Comparison of ENCODE assay signal across 13 cellular contexts in genomic region chr12:104602901-104603300, GRCh38.
DNase-seq lines count a peak whose midpoint lies in the region; ATAC-seq, FAIRE-seq and TF ChIP-seq lines count a peak whose summit lies in the region.
"Had no signal": no experiment of that assay in that cellular context is flagged by ENCODE, and none has a peak within 500 bp of the region (broad histone marks: within the 10 kb centered on the region; RNA-seq: fewer than 3 reads in every experiment).

No MANE protein-coding gene starts in this region.

- peaks cover 10% of the 10 kb centered on the region; the same call in 1 of the 2 replicates for H3K79me2 ChIP-seq in PC-3 (ENCODE audit: low read length)
- peaks cover 2% of the 10 kb centered on the region for H3K79me2 ChIP-seq in endothelial cell of umbilical vein (ENCODE audit: control insufficient read depth, insufficient read depth, low read length)

- CTCF ChIA-PET in PC-3 (lab: Charles Lee) (no interaction called here), endothelial cell of umbilical vein (lab: Charles Lee) (interaction anchor here (1.4 kb wide), 1 partner anchor 9 kb away, joined by 3 read pairs; no protein-coding TSS in a partner anchor)

- no peaks in the 10 kb centered on the region for H4K20me1 ChIP-seq in PC-3 (ENCODE audit: low read length)
- H4K20me1 ChIP-seq in endothelial cell of umbilical vein (replicated peaks; ENCODE audit: control insufficient read depth, extremely low read depth, insufficient read depth, low read length), result no peaks in the 10 kb centered on the region

- FAIRE-seq in endothelial cell of umbilical vein (lab: Jason Lieb, UNC), result peak; percentile 12

- peaks cover 11% of the 10 kb centered on the region for H3F3A ChIP-seq in PC-3 (ENCODE audit: low read length, unreplicated experiment)

- H3K27me3 ChIP-seq in PC-3 (ENCODE audit: low read length) (no peaks in the 10 kb centered on the region), endothelial cell of umbilical vein (ENCODE audit: control insufficient read depth in 2 of 2, insufficient read depth in 2 of 2, low read length in 2 of 2) (no peaks in the 10 kb centered on the region)

- peak overlapping the region; percentile 68 for H3K4me2 ChIP-seq in PC-3 (ENCODE audit: low read length)
- H3K4me2 ChIP-seq in endothelial cell of umbilical vein (ENCODE audit: insufficient read depth, low read length), result peak overlapping the region; percentile 62

- no peak for TF ChIP-seq CTCF in PC-3 (conservative IDR thresholded peaks at IDR 0.05; ENCODE audit: low read depth, low read length)
- no peak for TF ChIP-seq CTCF in endothelial cell of umbilical vein (IDR thresholded peaks at IDR 0.05; ENCODE audit: extremely low read depth in 1 of 2, insufficient read depth in 1 of 2, low read depth in 1 of 2, low read length in 2 of 2)

- DNase-seq in EL, result peak; percentile 57
- peak; percentile 60 for DNase-seq in PC-3
- no peak for DNase-seq in endothelial cell of umbilical vein (ENCODE audit: low read depth, low spot score)
- DNase-seq in NCI-H774 (lab: John Stamatoyannopoulos, UW), result no peak
- DNase-seq in pons (ENCODE audit: low spot score), result no peak
- DNase-seq in nucleus accumbens (lab: John Stamatoyannopoulos, UW), result no peak
- no peak for DNase-seq in superior temporal gyrus (ENCODE audit: extremely low spot score)
- DNase-seq: activated naive CD4-positive, alpha-beta T cell treated with anti-CD3 and anti-CD28 coated beads, Interleukin-2, amount 50 U/mL, for 16 hours; central memory CD4-positive, alpha-beta T cell; Karpas-422; NCI-H2029 treated with DMSO at 0.1 percent for 48 hours; stimulated activated CD4-positive, alpha-beta T cell treated with anti-CD3 and anti-CD28 coated beads, Interleukin-2, amount 100 ng/mL, for 48 hours had no signal

- H3K4me1 ChIP-seq in PC-3 (ENCODE audit: insufficient read depth, low read length), result peaks cover 39% of the 10 kb centered on the region
- peaks cover 35% of the 10 kb centered on the region for H3K4me1 ChIP-seq in endothelial cell of umbilical vein (ENCODE audit: control insufficient read depth, extremely low read depth, insufficient read depth, low read length)

- H3K9ac ChIP-seq in PC-3 (ENCODE audit: low read length) (no peak overlapping the region), endothelial cell of umbilical vein (replicated peaks; ENCODE audit: extremely low read depth, insufficient read depth, low read length) (no peak overlapping the region)

- H3K9me2 ChIP-seq in PC-3 (replicated peaks; ENCODE audit: low read length), result no peaks in the 10 kb centered on the region

- H2AFZ ChIP-seq in PC-3 (ENCODE audit: low read length) (no peak overlapping the region), endothelial cell of umbilical vein (ENCODE audit: low read depth, low read length) (no peak overlapping the region)

- ATAC-seq in PC-3, result peak; percentile 15; the same call in 1 of the 2 replicates

- intact Hi-C loops in PC-3 (cut with micrococcal nuclease), result no loop called here
- intact Hi-C loops in endothelial cell of umbilical vein (cut with micrococcal nuclease), result loop anchor here (5.0 kb wide), 1 partner anchor 221 kb away; no protein-coding TSS in a partner anchor

- H3K36me3 ChIP-seq in PC-3 (ENCODE audit: low read depth, low read length) (no peaks in the 10 kb centered on the region), endothelial cell of umbilical vein (ENCODE audit: control insufficient read depth in 2 of 2, extremely low read depth in 1 of 2, insufficient read depth in 2 of 2, low read length in 2 of 2) (no peaks in the 10 kb centered on the region)

- H3K4me3 ChIP-seq in PC-3 (ENCODE audit: low read length), result no peak overlapping the region
- H3K4me3 ChIP-seq in endothelial cell of umbilical vein (replicated peaks in 1 of 3; ENCODE audit: insufficient read depth in 1 of 3, low read depth in 1 of 3, low read length in 3 of 3), result no peak overlapping the region
- H3K4me3 ChIP-seq in skin epidermis, result no peak overlapping the region

- H3K27ac ChIP-seq in PC-3 (ENCODE audit: low read length), result peak overlapping the region; percentile 92
- H3K27ac ChIP-seq in endothelial cell of umbilical vein (ENCODE audit: insufficient read depth, low read depth, low read length), result peak overlapping the region; percentile 89
- peak overlapping the region in 15 of 21 experiments; percentile 21 to 89 (median 74) for H3K27ac ChIP-seq in skin epidermis

- no peak for TF ChIP-seq POLR2A in endothelial cell of umbilical vein (IDR thresholded peaks at IDR 0.05; ENCODE audit: low read depth, low read length)

- no peaks in the 10 kb centered on the region for H3K9me1 ChIP-seq in endothelial cell of umbilical vein (replicated peaks; ENCODE audit: control insufficient read depth, extremely low read depth, insufficient read depth, low read length)

- BruUV-seq in PC-3 (replicated peaks; lab: Mats Ljungman, UMichigan) (no TSS peak), endothelial cell of umbilical vein (replicated peaks; lab: Mats Ljungman, UMichigan) (no TSS peak)

- POLR2A ChIA-PET in PC-3 (lab: Charles Lee; ENCODE audit: unreplicated experiment) (no interaction called here), endothelial cell of umbilical vein (lab: Charles Lee) (no interaction called here)

- H3K9me3 ChIP-seq in PC-3 (ENCODE audit: low read length) (no peaks in the 10 kb centered on the region), endothelial cell of umbilical vein (replicated peaks; ENCODE audit: control insufficient read depth, insufficient read depth, low read length) (no peaks in the 10 kb centered on the region)

- dilution Hi-C loops in endothelial cell of umbilical vein (cut with MboI; ENCODE audit: extremely low pct_ligation_motif_present, low sequenced_read_pairs), result no loop called here

TF ChIP-seq in endothelial cell of umbilical vein, 7 proteins besides CTCF, POLR2A, EP300 and RAD21:
- TF ChIP-seq GATA2 (IDR thresholded peaks at IDR 0.05; ENCODE audit: insufficient read depth, insufficient read length, low read depth, low read length) (peak; percentile 19), MAX (IDR thresholded peaks at IDR 0.05; ENCODE audit: insufficient read depth, insufficient read length) (no peak), EZH2 (IDR thresholded peaks at IDR 0.05; ENCODE audit: borderline replicate concordance, low read depth, low read length, severe bottlenecking) (no peak), MYC (IDR thresholded peaks at IDR 0.05; ENCODE audit: low read depth, low read length) (no peak), FOS (IDR thresholded peaks at IDR 0.05; ENCODE audit: borderline replicate concordance, insufficient read depth, low read length) (no peak), POLR2AphosphoS5 (IDR thresholded peaks at IDR 0.05; ENCODE audit: insufficient read depth, low read depth, low read length) (no peak), JUN (IDR thresholded peaks at IDR 0.05; ENCODE audit: borderline replicate concordance, insufficient read depth, insufficient read length, low read depth) (no peak)

Comparison
In these comparisons a context has a peak if more than half of its experiments do, and no peak if none do; other contexts are left out.
1. DNase-seq: peak in EL (single experiment) and PC-3 (single experiment); none in endothelial cell of umbilical vein (single experiment), NCI-H774 (single experiment), pons (single experiment), nucleus accumbens (0 of 56) and superior temporal gyrus (single experiment).
2. Peak in every context shown above with its lines, with median percentiles within 50 percentile points of each other: H3K27ac ChIP-seq.